In genomic region chr11:65442952-65443351, GRCh38 we compare ENCODE assay signal across 9 cellular contexts. TPM values are rescaled to one million over a fixed set of nuclear protein-coding genes. Genes with fewer than 3 reads are reported as not detected.
DNase-seq lines count a peak whose midpoint lies in the region; ATAC-seq and TF ChIP-seq lines count a peak whose summit lies in the region.
"Had no signal": no experiment of that assay in that cellular context is flagged by ENCODE, and none has a peak within 500 bp of the region (broad histone marks: within the 10 kb centered on the region; RNA-seq: fewer than 3 reads in every experiment).

No MANE protein-coding gene starts in this region.

- intact Hi-C loops in posterior vena cava (cut with DNase I), result no loop called here

- no peaks in the 10 kb centered on the region for H3K9me3 ChIP-seq in endodermal cell (ENCODE audit: control insufficient read depth, low read length)
- H3K9me3 ChIP-seq: pancreas had no signal

- no peak overlapping the region for H3K27ac ChIP-seq in endodermal cell (ENCODE audit: low read depth, low read length)

- 95 to 97% methylated on average over 5 to 8 of the region's 8 CpGs for WGBS in endodermal cell (ENCODE audit: insufficient coverage in 1 of 2, insufficient read length in 1 of 2), 2 experiments

- no peak for TF ChIP-seq CTCF in endodermal cell (conservative IDR thresholded peaks at IDR 0.05)

- H3K9me3 Mint-ChIP-seq in endodermal cell, result no peaks in the 10 kb centered on the region

- H3K27ac Mint-ChIP-seq in endodermal cell, result peak overlapping the region; percentile 24

- peaks cover 58% of the 10 kb centered on the region for H3K36me3 Mint-ChIP-seq in endodermal cell (ENCODE audit: low read depth)

- DNase-seq in EH (ENCODE audit: low read depth), result peak; percentile 54
- peak; percentile 8 for DNase-seq in RPMI8226
- peak; percentile 51 for DNase-seq in endodermal cell
- DNase-seq in posterior vena cava (ENCODE audit: low spot score), result peak; percentile 76
- no peak for DNase-seq in 8988T
- DNase-seq in activated CD4-positive, alpha-beta T cell treated with anti-CD3 and anti-CD28 coated beads, Interleukin-2, amount 50 U/mL, for 1 hour, result no peak

- H3K4me1 ChIP-seq in endodermal cell (ENCODE audit: control insufficient read depth, insufficient read depth, low read length), result no peaks in the 10 kb centered on the region

- H3K36me3 ChIP-seq in endodermal cell (ENCODE audit: control insufficient read depth, insufficient read depth, low read length), result peaks cover 47% of the 10 kb centered on the region

- H3K4me3 Mint-ChIP-seq in endodermal cell, result no peak overlapping the region

- no peak overlapping the region for H3K9ac ChIP-seq in endodermal cell (ENCODE audit: extremely low read depth, low read length, poor library complexity, severe bottlenecking)

- ATAC-seq in HG02884 (IDR thresholded peaks at IDR 0.05; ENCODE audit: unreplicated experiment) (no peak), HG03378 (IDR thresholded peaks at IDR 0.05; ENCODE audit: unreplicated experiment) (no peak)

- no peak overlapping the region for H3K4me3 ChIP-seq in endodermal cell (ENCODE audit: low read length)
- H3K4me3 ChIP-seq: pancreas had no signal

- peaks cover 2% of the 10 kb centered on the region for H3K4me1 Mint-ChIP-seq in endodermal cell

- H3K27me3 ChIP-seq in endodermal cell (ENCODE audit: control insufficient read depth, insufficient read depth, low read length, poor library complexity, severe bottlenecking), result no peaks in the 10 kb centered on the region
- H3K27me3 ChIP-seq: pancreas had no signal

- no peaks in the 10 kb centered on the region for H3K27me3 Mint-ChIP-seq in endodermal cell (ENCODE audit: insufficient read depth)

RNA-seq across cellular contexts. Expression of gene NEAT1, which starts 20.4 kb away (rescaled TPM):
- total RNA-seq in endodermal cell (10 to 100 TPM; 61.3 to 85.2 TPM), posterior vena cava (1,000 to 10,000 TPM in 1 of 2 donors, 100 to 1,000 TPM in 1; 742 to 1,004 TPM)
- polyA plus RNA-seq in endodermal cell (2013, experiment 1 of 2), result 21.0 TPM
- polyA plus RNA-seq in endodermal cell (2013, experiment 2 of 2), result 14.2 TPM

RNA-seq across cellular contexts. Expression of gene MALAT1, which starts 55.9 kb away (rescaled TPM):
- total RNA-seq in endodermal cell, result 1,000 to 10,000 TPM; 5,233 to 6,894 TPM
- polyA plus RNA-seq in endodermal cell (2013, experiment 1 of 2), result 1,429 TPM
- 1,867 TPM for polyA plus RNA-seq in endodermal cell (2013, experiment 2 of 2)
- 1,000 to 10,000 TPM; 9,235 to 9,828 TPM for total RNA-seq in posterior vena cava

RNA-seq across cellular contexts. Expression of gene FRMD8, which starts 56.5 kb away (rescaled TPM):
- total RNA-seq in endodermal cell (10 to 100 TPM; 27.4 to 29.6 TPM), posterior vena cava (10 to 100 TPM; 19.0 to 20.7 TPM)
- 10.8 TPM for polyA plus RNA-seq in endodermal cell (2013, experiment 1 of 2)
- 11.9 TPM for polyA plus RNA-seq in endodermal cell (2013, experiment 2 of 2)

Comparison
In these comparisons a context has a peak if more than half of its experiments do, and no peak if none do; other contexts are left out.
1. DNase-seq: peak in EH (single experiment), RPMI8226 (single experiment), endodermal cell (single experiment) and posterior vena cava (single experiment); none in 8988T (single experiment) and activated CD4-positive, alpha-beta T cell treated with anti-CD3 and anti-CD28 coated beads, Interleukin-2, amount 50 U/mL, for 1 hour (single experiment).
2. RNA of gene NEAT1, which starts 20.4 kb away (total RNA-seq): 742 to 1,004 TPM in posterior vena cava; 61.3 to 85.2 TPM in endodermal cell; every median in the first group is over 4 times any median in the second.